In the genomic region with DNA sequence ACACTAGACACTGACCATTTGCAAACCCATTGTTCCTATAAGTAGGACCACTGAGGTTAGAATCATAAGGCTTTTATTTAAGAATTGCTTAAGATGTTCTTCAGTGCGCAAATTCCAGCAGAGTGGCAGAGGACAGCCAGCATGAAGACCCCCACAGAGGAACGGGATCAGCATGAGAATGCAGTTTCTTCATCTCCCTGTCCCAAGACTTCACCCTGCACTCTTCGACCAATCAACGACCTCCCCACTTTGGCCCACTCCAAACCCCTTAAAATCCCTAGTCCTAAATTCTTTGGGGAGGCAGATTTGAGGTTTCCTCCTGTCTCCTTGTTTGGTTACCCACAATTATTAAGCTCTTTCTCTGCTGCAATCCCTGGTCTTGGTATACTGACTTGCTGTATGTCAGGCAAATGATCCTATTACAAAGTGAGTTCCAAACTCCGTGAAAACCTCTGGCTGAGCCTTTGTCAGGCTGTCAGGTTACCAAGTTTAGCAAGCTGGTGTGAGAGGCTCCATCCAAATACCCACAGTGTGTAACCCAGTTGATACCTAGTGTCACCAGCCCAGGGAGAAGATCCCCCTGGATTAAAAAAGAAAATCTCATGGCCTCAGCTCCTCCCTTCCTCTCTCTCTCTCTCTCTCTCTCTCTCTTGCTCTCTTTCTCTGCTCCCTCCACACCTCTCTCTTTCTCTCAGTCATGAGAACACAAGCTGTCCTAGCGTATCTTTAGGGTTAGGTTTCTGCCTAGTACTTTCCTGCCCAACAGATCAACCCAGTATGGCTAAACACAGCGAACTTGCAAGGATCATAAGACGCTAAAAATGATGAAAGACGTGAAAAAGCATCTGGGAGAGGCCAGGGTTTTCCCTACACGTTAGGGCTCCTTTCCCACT, we compare ENCODE assay signal across 2 cellular contexts.
TF ChIP-seq lines count a peak whose summit lies in the region.

No MANE protein-coding gene starts in this region.

TF ChIP-seq in HEK293, 187 proteins besides CTCF, POLR2A, EP300 and RAD21:
- TF ChIP-seq ZNF596 (tag by site-specific recombination; IDR thresholded peaks at IDR 0.05) (peak; percentile 55; the same call in 1 of the 2 replicates), ZNF621 (tag by site-specific recombination; IDR thresholded peaks at IDR 0.05) (no peak)

TF ChIP-seq in WTC11, 78 proteins besides CTCF, POLR2A, EP300 and RAD21:
- TF ChIP-seq ZNF138 (CRISPR knock-in tag; conservative IDR thresholded peaks at IDR 0.05) (no peak), ZNF425 (CRISPR knock-in tag; conservative IDR thresholded peaks at IDR 0.05) (no peak)
- TF ChIP-seq, protein P1, sequence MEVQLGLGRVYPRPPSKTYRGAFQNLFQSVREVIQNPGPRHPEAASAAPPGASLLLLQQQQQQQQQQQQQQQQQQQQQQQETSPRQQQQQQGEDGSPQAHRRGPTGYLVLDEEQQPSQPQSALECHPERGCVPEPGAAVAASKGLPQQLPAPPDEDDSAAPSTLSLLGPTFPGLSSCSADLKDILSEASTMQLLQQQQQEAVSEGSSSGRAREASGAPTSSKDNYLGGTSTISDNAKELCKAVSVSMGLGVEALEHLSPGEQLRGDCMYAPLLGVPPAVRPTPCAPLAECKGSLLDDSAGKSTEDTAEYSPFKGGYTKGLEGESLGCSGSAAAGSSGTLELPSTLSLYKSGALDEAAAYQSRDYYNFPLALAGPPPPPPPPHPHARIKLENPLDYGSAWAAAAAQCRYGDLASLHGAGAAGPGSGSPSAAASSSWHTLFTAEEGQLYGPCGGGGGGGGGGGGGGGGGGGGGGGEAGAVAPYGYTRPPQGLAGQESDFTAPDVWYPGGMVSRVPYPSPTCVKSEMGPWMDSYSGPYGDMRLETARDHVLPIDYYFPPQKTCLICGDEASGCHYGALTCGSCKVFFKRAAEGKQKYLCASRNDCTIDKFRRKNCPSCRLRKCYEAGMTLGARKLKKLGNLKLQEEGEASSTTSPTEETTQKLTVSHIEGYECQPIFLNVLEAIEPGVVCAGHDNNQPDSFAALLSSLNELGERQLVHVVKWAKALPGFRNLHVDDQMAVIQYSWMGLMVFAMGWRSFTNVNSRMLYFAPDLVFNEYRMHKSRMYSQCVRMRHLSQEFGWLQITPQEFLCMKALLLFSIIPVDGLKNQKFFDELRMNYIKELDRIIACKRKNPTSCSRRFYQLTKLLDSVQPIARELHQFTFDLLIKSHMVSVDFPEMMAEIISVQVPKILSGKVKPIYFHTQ (CRISPR knock-in tag; IDR thresholded peaks at IDR 0.05), result no peak
